ENCODE assay signal across 23 cellular contexts in the genomic region with DNA sequence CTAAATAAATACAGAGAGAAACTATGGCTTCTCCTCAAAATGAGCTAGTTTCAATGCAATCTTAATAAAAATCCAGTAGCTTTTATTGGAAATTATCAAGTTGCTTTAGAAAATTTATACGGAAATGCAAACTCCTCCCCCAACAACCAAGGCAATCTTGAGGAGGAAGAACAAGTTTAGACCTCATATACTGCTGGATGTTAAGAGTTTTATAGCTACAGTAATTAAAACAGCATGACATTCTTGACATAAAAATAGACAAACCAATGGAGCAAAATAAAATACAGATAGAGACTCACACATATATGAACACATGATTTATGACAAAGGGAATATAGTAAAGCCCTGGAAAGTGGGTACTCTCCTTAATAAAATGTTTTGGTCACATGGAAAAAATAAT.
"Had no signal": no experiment of that assay in that cellular context is flagged by ENCODE, and none has a peak within 500 bp of the region (broad histone marks: within the 10 kb centered on the region; RNA-seq: fewer than 3 reads in every experiment).

No MANE protein-coding gene starts in this region.

- ATAC-seq: effector memory CD8-positive, alpha-beta T cell; esophagus mucosa; foreskin keratinocyte; gastrocnemius medialis; gastroesophageal sphincter; heart left ventricle; heart right ventricle had no signal

- DNase-seq: colonic mucosa; cortex of kidney; dermis blood vessel endothelial cell; dorsolateral prefrontal cortex; effector CD4-positive, alpha-beta T cell; effector CD8-positive, alpha-beta T cell; effector memory CD4-positive, alpha-beta T cell; effector memory CD8-positive, alpha-beta T cell; endodermal cell; erythroblast; esophagus squamous epithelium; foreskin fibroblast; foreskin keratinocyte; foreskin melanocyte; gastrocnemius medialis; glutamatergic neuron; head of caudate nucleus; heart left ventricle; heart right ventricle had no signal

- H3K4me1 ChIP-seq: colonic mucosa, esophagus muscularis mucosa, esophagus squamous epithelium, foreskin keratinocyte, gastrocnemius medialis, gastroesophageal sphincter, heart left ventricle, heart right ventricle had no signal

- H3K4me3 ChIP-seq: colonic mucosa, coronary artery, dorsolateral prefrontal cortex, esophagus muscularis mucosa, esophagus squamous epithelium, gastrocnemius medialis, gastroesophageal sphincter, heart left ventricle, heart right ventricle had no signal

- H3K36me3 ChIP-seq: colonic mucosa, esophagus muscularis mucosa, esophagus squamous epithelium, gastrocnemius medialis, gastroesophageal sphincter, heart left ventricle, heart right ventricle had no signal

- H3K9me3 ChIP-seq: colonic mucosa, esophagus muscularis mucosa, esophagus squamous epithelium, gastrocnemius medialis had no signal
